Comparison of ENCODE assay signal across 8 cellular contexts in genomic region chr17:75405365-75406221, GRCh38. TPM values are rescaled to one million over a fixed set of nuclear protein-coding genes. Genes with fewer than 3 reads are reported as not detected.
A peak's percentile ranks its signal among the peaks of the same experiment; 100 is the strongest.
DNase-seq lines count a peak whose midpoint lies in the region; ATAC-seq, FAIRE-seq and TF ChIP-seq lines count a peak whose summit lies in the region.

Gene GRB2, minus strand, starts transcription at chr17:75405678. Its CDS starts 12,050 bp downstream, at chr17:75393628.

- peaks cover 10% of the 10 kb centered on the region for H3K36me3 Mint-ChIP-seq in activated naive CD8-positive, alpha-beta T cell treated with anti-CD3 and anti-CD28 coated beads, Interleukin-2, amount 50 U/mL, for 24 hours (ENCODE audit: low read depth)

- H3K4me1 Mint-ChIP-seq in activated naive CD8-positive, alpha-beta T cell treated with anti-CD3 and anti-CD28 coated beads, Interleukin-2, amount 50 U/mL, for 24 hours: peaks cover 41% of the 10 kb centered on the region

- TF ChIP-seq CTCF in GM12864 (IDR thresholded peaks at IDR 0.05; ENCODE audit: low read depth, low read length, missing control alignments) (no peak), pancreas (IDR thresholded peaks at IDR 0.05) (no peak), thyroid gland (IDR thresholded peaks at IDR 0.05) (no peak)

- ATAC-seq in HG02763 (IDR thresholded peaks at IDR 0.05; ENCODE audit: unreplicated experiment) (peak; percentile 79), Right ventricle myocardium superior (ENCODE audit: poor library complexity) (peak; percentile 97), pancreas (peak; percentile 91 to 96 (median 96))
- ATAC-seq in activated naive CD8-positive, alpha-beta T cell treated with anti-CD3 and anti-CD28 coated beads, Interleukin-2, amount 50 U/mL, for 24 hours: peak; percentile 89

- peak within 1 kb of the TSS; percentile 95 for H3K4me3 Mint-ChIP-seq in activated naive CD8-positive, alpha-beta T cell treated with anti-CD3 and anti-CD28 coated beads, Interleukin-2, amount 50 U/mL, for 24 hours

- H3K9me3 ChIP-seq in pancreas (no peaks in the 10 kb centered on the region), thyroid gland (no peaks in the 10 kb centered on the region)

- H3K4me1 ChIP-seq in pancreas (peaks cover 7 to 17% (median 14%) of the 10 kb centered on the region in 3 donors), thyroid gland (peaks cover 6 to 11% of the 10 kb centered on the region in 2 donors)

- H3K27me3 ChIP-seq in pancreas (no peaks in the 10 kb centered on the region), thyroid gland (no peaks in the 10 kb centered on the region)

- intact Hi-C loops in Right ventricle myocardium superior (cut with DNase I) (loop anchor here (2.0 kb wide), 1 partner anchor 83 kb away; no protein-coding TSS in a partner anchor), pancreas (cut with DNase I) (loop anchor here in 1 of 3 donors (5.0 kb wide), 1 partner anchor 83 kb away; no protein-coding TSS in a partner anchor), thyroid gland (cut with DNase I) (no loop called here)

- 1 to 2% methylated on average over 69 to 74 of the region's 74 CpGs for WGBS in pancreas, 2 donors
- 0 to 2% methylated on average over 15 to 19 of the region's 74 CpGs for WGBS in thyroid gland, 2 donors

- H3K4me3 ChIP-seq in GM12864 (ENCODE audit: low read depth, low read length) (peak within 1 kb of the TSS; percentile 98), pancreas (peak within 1 kb of the TSS; percentile 96 to 100 (median 98)), thyroid gland (replicated peaks in 1 of 3) (peak within 1 kb of the TSS; percentile 90 to 96 (median 92))

- H3K27ac ChIP-seq in pancreas (peak within 1 kb of the TSS; percentile 83 to 94 (median 90)), thyroid gland (peak within 1 kb of the TSS; percentile 75 to 76 (median 76))

- peak within 1 kb of the TSS; percentile 95 for H3K27ac Mint-ChIP-seq in activated naive CD8-positive, alpha-beta T cell treated with anti-CD3 and anti-CD28 coated beads, Interleukin-2, amount 50 U/mL, for 24 hours

- H3K9me3 Mint-ChIP-seq in activated naive CD8-positive, alpha-beta T cell treated with anti-CD3 and anti-CD28 coated beads, Interleukin-2, amount 50 U/mL, for 24 hours: no peaks in the 10 kb centered on the region

- peak; percentile 83 for DNase-seq in GM12864 (ENCODE audit: low read depth)
- DNase-seq in NCI-H1436 (lab: John Stamatoyannopoulos, UW): peak; percentile 99
- peak; percentile 94 for DNase-seq in SW480 (ENCODE audit: low spot score)
- peak; percentile 100 for DNase-seq in activated naive CD8-positive, alpha-beta T cell treated with anti-CD3 and anti-CD28 coated beads, Interleukin-2, amount 50 U/mL, for 24 hours
- peak; percentile 99 for DNase-seq in Right ventricle myocardium superior
- DNase-seq in pancreas: peak; percentile 98 to 100 (median 99)
- peak; percentile 99 for DNase-seq in thyroid gland

- peak; percentile 66 to 90 for TF ChIP-seq POLR2A in thyroid gland (IDR thresholded peaks at IDR 0.05)

- H3K27me3 Mint-ChIP-seq in activated naive CD8-positive, alpha-beta T cell treated with anti-CD3 and anti-CD28 coated beads, Interleukin-2, amount 50 U/mL, for 24 hours: no peaks in the 10 kb centered on the region

- no peak for FAIRE-seq in pancreas (lab: Jason Lieb, UNC)

- H3K36me3 ChIP-seq in pancreas (no peaks in the 10 kb centered on the region), thyroid gland (no peaks in the 10 kb centered on the region)

RNA-seq across cellular contexts. Expression of gene GRB2, which starts in this region (rescaled TPM):
- total RNA-seq in Right ventricle myocardium superior: 53.1 TPM
- 10 to 100 TPM; 25.2 to 64.7 (median 36.5) TPM for total RNA-seq in pancreas
- 10 to 100 TPM; 18.5 to 24.4 TPM for polyA plus RNA-seq in pancreas
- total RNA-seq in thyroid gland: 100 to 1,000 TPM in 2 of 4 donors, 10 to 100 TPM in 2; 65.8 to 101 (median 97.3) TPM

Comparison
In these comparisons a context has a peak if more than half of its experiments do, and no peak if none do; other contexts are left out.
1. Peak in every context shown above with its lines: DNase-seq, ATAC-seq, H3K4me3 ChIP-seq and H3K27ac ChIP-seq.